ENCODE assay signal across 1 cellular context in the genomic region with DNA sequence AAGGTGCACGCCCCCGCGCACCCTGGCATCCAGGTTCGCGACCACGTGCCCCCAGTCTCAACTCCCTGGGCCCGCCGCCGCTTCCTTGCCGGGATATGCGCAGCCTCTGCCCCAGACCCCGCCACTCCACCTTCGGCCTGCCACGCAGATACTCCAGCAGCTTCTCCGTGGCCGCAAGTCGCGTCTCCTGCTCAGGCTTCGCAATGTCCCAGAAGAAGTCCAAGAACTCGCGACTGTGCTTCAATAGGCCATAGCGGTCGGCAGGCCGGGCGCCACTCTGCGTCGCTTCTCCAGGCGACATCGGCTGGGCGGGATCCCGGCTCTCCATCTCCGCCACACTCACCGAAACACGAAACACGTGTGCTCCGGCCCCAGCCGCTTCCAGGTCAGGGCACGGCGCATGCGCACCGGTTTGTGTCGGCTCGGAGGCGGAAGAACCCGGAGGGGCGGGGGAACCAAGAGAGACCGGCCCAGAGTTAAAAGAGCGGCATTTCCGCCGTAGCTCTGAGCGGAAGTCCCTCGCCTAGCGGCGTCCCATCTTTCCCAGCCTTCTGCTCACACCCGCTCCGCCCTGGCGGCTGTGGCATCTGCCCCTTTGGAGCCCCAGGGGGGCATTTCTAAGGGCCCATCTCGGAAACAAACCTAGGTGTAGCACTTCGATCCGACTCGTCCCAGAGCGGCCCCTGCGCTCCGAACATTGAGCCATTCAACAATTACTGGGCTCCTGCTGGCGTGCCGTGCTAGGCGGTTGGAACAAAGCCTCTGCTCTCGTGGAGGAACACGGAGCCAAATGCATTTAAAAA.
TF ChIP-seq lines count a peak whose summit lies in the region.

A gene with protein sequence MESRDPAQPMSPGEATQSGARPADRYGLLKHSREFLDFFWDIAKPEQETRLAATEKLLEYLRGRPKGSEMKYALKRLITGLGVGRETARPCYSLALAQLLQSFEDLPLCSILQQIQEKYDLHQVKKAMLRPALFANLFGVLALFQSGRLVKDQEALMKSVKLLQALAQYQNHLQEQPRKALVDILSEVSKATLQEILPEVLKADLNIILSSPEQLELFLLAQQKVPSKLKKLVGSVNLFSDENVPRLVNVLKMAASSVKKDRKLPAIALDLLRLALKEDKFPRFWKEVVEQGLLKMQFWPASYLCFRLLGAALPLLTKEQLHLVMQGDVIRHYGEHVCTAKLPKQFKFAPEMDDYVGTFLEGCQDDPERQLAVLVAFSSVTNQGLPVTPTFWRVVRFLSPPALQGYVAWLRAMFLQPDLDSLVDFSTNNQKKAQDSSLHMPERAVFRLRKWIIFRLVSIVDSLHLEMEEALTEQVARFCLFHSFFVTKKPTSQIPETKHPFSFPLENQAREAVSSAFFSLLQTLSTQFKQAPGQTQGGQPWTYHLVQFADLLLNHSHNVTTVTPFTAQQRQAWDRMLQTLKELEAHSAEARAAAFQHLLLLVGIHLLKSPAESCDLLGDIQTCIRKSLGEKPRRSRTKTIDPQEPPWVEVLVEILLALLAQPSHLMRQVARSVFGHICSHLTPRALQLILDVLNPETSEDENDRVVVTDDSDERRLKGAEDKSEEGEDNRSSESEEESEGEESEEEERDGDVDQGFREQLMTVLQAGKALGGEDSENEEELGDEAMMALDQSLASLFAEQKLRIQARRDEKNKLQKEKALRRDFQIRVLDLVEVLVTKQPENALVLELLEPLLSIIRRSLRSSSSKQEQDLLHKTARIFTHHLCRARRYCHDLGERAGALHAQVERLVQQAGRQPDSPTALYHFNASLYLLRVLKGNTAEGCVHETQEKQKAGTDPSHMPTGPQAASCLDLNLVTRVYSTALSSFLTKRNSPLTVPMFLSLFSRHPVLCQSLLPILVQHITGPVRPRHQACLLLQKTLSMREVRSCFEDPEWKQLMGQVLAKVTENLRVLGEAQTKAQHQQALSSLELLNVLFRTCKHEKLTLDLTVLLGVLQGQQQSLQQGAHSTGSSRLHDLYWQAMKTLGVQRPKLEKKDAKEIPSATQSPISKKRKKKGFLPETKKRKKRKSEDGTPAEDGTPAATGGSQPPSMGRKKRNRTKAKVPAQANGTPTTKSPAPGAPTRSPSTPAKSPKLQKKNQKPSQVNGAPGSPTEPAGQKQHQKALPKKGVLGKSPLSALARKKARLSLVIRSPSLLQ (N-terminal part only) (minus strand): TSS at position 388 of the 803 bp plus-strand sequence. CDS start 60 bp downstream, at position 328.

TF ChIP-seq in HepG2, 621 proteins besides CTCF, POLR2A, EP300 and RAD21 (continued from another document and continues in another):
- TF ChIP-seq, protein P1, sequence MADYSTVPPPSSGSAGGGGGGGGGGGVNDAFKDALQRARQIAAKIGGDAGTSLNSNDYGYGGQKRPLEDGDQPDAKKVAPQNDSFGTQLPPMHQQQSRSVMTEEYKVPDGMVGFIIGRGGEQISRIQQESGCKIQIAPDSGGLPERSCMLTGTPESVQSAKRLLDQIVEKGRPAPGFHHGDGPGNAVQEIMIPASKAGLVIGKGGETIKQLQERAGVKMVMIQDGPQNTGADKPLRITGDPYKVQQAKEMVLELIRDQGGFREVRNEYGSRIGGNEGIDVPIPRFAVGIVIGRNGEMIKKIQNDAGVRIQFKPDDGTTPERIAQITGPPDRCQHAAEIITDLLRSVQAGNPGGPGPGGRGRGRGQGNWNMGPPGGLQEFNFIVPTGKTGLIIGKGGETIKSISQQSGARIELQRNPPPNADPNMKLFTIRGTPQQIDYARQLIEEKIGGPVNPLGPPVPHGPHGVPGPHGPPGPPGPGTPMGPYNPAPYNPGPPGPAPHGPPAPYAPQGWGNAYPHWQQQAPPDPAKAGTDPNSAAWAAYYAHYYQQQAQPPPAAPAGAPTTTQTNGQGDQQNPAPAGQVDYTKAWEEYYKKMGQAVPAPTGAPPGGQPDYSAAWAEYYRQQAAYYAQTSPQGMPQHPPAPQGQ (CRISPR knock-in tag; IDR thresholded peaks at IDR 0.05; ENCODE audit: borderline replicate concordance): no peak
- TF ChIP-seq ZBTB7A (CRISPR knock-in tag; IDR thresholded peaks at IDR 0.05): no peak
- TF ChIP-seq ZNF552 (CRISPR knock-in tag; IDR thresholded peaks at IDR 0.05; ENCODE audit: borderline replicate concordance): no peak
- peak; percentile 67 for TF ChIP-seq ZNF441 (CRISPR knock-in tag; IDR thresholded peaks at IDR 0.05; ENCODE audit: borderline replicate concordance)
- peak; percentile 66; the same call in 1 of the 2 replicates for TF ChIP-seq KDM2A (CRISPR knock-in tag; IDR thresholded peaks at IDR 0.05; ENCODE audit: borderline replicate concordance, low read depth)
- no peak; the same call in 1 of the 2 replicates for TF ChIP-seq ZNF709 (CRISPR knock-in tag; IDR thresholded peaks at IDR 0.05)
- TF ChIP-seq ZNF703 (CRISPR knock-in tag; IDR thresholded peaks at IDR 0.05; ENCODE audit: borderline replicate concordance): no peak
- TF ChIP-seq, protein P2, sequence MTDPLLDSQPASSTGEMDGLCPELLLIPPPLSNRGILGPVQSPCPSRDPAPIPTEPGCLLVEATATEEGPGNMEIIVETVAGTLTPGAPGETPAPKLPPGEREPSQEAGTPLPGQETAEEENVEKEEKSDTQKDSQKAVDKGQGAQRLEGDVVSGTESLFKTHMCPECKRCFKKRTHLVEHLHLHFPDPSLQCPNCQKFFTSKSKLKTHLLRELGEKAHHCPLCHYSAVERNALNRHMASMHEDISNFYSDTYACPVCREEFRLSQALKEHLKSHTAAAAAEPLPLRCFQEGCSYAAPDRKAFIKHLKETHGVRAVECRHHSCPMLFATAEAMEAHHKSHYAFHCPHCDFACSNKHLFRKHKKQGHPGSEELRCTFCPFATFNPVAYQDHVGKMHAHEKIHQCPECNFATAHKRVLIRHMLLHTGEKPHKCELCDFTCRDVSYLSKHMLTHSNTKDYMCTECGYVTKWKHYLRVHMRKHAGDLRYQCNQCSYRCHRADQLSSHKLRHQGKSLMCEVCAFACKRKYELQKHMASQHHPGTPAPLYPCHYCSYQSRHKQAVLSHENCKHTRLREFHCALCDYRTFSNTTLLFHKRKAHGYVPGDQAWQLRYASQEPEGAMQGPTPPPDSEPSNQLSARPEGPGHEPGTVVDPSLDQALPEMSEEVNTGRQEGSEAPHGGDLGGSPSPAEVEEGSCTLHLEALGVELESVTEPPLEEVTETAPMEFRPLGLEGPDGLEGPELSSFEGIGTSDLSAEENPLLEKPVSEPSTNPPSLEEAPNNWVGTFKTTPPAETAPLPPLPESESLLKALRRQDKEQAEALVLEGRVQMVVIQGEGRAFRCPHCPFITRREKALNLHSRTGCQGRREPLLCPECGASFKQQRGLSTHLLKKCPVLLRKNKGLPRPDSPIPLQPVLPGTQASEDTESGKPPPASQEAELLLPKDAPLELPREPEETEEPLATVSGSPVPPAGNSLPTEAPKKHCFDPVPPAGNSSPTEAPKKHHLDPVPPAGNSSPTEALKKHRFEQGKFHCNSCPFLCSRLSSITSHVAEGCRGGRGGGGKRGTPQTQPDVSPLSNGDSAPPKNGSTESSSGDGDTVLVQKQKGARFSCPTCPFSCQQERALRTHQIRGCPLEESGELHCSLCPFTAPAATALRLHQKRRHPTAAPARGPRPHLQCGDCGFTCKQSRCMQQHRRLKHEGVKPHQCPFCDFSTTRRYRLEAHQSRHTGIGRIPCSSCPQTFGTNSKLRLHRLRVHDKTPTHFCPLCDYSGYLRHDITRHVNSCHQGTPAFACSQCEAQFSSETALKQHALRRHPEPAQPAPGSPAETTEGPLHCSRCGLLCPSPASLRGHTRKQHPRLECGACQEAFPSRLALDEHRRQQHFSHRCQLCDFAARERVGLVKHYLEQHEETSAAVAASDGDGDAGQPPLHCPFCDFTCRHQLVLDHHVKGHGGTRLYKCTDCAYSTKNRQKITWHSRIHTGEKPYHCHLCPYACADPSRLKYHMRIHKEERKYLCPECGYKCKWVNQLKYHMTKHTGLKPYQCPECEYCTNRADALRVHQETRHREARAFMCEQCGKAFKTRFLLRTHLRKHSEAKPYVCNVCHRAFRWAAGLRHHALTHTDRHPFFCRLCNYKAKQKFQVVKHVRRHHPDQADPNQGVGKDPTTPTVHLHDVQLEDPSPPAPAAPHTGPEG (CRISPR knock-in tag; IDR thresholded peaks at IDR 0.05): peak; percentile 85
- TF ChIP-seq ZNF101 (CRISPR knock-in tag; IDR thresholded peaks at IDR 0.05; ENCODE audit: borderline replicate concordance, low read depth): peak; percentile 91
- no peak for TF ChIP-seq FIP1L1 (IDR thresholded peaks at IDR 0.05; ENCODE audit: borderline replicate concordance, insufficient read depth, low read depth, low read length)
- TF ChIP-seq, protein P3, sequence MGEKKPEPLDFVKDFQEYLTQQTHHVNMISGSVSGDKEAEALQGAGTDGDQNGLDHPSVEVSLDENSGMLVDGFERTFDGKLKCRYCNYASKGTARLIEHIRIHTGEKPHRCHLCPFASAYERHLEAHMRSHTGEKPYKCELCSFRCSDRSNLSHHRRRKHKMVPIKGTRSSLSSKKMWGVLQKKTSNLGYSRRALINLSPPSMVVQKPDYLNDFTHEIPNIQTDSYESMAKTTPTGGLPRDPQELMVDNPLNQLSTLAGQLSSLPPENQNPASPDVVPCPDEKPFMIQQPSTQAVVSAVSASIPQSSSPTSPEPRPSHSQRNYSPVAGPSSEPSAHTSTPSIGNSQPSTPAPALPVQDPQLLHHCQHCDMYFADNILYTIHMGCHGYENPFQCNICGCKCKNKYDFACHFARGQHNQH (CRISPR knock-in tag; IDR thresholded peaks at IDR 0.05): peak; percentile 71; the same call in 1 of the 2 replicates
- TF ChIP-seq, protein P4, sequence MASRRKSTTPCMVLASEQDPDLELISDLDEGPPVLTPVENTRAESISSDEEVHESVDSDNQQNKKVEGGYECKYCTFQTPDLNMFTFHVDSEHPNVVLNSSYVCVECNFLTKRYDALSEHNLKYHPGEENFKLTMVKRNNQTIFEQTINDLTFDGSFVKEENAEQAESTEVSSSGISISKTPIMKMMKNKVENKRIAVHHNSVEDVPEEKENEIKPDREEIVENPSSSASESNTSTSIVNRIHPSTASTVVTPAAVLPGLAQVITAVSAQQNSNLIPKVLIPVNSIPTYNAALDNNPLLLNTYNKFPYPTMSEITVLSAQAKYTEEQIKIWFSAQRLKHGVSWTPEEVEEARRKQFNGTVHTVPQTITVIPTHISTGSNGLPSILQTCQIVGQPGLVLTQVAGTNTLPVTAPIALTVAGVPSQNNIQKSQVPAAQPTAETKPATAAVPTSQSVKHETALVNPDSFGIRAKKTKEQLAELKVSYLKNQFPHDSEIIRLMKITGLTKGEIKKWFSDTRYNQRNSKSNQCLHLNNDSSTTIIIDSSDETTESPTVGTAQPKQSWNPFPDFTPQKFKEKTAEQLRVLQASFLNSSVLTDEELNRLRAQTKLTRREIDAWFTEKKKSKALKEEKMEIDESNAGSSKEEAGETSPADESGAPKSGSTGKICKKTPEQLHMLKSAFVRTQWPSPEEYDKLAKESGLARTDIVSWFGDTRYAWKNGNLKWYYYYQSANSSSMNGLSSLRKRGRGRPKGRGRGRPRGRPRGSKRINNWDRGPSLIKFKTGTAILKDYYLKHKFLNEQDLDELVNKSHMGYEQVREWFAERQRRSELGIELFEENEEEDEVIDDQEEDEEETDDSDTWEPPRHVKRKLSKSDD (CRISPR knock-in tag; IDR thresholded peaks at IDR 0.05; ENCODE audit: low read depth): no peak
- TF ChIP-seq JUND (CRISPR knock-in tag; IDR thresholded peaks at IDR 0.05): no peak
- no peak for TF ChIP-seq DNMT3B (CRISPR knock-in tag; conservative IDR thresholded peaks at IDR 0.05)
- TF ChIP-seq, protein P5, sequence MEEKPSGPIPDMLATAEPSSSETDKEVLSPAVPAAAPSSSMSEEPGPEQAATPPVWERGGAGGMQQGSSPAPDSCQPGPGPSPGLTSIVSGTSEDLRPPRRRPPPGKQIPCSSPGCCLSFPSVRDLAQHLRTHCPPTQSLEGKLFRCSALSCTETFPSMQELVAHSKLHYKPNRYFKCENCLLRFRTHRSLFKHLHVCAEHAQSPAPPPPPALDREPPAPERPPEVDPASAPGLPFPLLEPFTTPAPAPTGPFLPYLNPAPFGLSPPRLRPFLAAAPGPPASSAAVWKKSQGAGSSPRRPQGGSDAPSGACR (CRISPR knock-in tag; IDR thresholded peaks at IDR 0.05): peak; percentile 89
- peak; percentile 78; the same call in 1 of the 2 replicates for TF ChIP-seq FOXK1 (CRISPR knock-in tag; IDR thresholded peaks at IDR 0.05; ENCODE audit: borderline replicate concordance, low read depth)
- TF ChIP-seq, protein P6, sequence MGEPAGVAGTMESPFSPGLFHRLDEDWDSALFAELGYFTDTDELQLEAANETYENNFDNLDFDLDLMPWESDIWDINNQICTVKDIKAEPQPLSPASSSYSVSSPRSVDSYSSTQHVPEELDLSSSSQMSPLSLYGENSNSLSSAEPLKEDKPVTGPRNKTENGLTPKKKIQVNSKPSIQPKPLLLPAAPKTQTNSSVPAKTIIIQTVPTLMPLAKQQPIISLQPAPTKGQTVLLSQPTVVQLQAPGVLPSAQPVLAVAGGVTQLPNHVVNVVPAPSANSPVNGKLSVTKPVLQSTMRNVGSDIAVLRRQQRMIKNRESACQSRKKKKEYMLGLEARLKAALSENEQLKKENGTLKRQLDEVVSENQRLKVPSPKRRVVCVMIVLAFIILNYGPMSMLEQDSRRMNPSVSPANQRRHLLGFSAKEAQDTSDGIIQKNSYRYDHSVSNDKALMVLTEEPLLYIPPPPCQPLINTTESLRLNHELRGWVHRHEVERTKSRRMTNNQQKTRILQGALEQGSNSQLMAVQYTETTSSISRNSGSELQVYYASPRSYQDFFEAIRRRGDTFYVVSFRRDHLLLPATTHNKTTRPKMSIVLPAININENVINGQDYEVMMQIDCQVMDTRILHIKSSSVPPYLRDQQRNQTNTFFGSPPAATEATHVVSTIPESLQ (CRISPR knock-in tag; conservative IDR thresholded peaks at IDR 0.05): no peak
- no peak for TF ChIP-seq GATAD2A (CRISPR knock-in tag; IDR thresholded peaks at IDR 0.05)
- peak; percentile 94 for TF ChIP-seq ELF3 (CRISPR knock-in tag; IDR thresholded peaks at IDR 0.05)
- TF ChIP-seq REPIN1 (CRISPR knock-in tag; IDR thresholded peaks at IDR 0.05; ENCODE audit: borderline replicate concordance, low read depth): no peak
- TF ChIP-seq NFE2 (CRISPR knock-in tag; IDR thresholded peaks at IDR 0.05): no peak
- TF ChIP-seq ZBTB7B (CRISPR knock-in tag; IDR thresholded peaks at IDR 0.05): no peak; the same call in 1 of the 2 replicates
- TF ChIP-seq ZNF10 (CRISPR knock-in tag; IDR thresholded peaks at IDR 0.05; ENCODE audit: borderline replicate concordance, low read depth): no peak
- TF ChIP-seq GFI1 (CRISPR knock-in tag; IDR thresholded peaks at IDR 0.05; ENCODE audit: borderline replicate concordance): 0 out of 2 replicates have a peak, but pooled peaks have one; percentile 39
- TF ChIP-seq, protein P7, sequence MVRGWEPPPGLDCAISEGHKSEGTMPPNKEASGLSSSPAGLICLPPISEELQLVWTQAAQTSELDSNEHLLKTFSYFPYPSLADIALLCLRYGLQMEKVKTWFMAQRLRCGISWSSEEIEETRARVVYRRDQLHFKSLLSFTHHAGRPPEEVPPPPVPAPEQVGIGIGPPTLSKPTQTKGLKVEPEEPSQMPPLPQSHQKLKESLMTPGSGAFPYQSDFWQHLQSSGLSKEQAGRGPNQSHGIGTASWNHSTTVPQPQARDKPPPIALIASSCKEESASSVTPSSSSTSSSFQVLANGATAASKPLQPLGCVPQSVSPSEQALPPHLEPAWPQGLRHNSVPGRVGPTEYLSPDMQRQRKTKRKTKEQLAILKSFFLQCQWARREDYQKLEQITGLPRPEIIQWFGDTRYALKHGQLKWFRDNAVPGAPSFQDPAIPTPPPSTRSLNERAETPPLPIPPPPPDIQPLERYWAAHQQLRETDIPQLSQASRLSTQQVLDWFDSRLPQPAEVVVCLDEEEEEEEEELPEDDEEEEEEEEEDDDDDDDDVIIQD (CRISPR knock-in tag; IDR thresholded peaks at IDR 0.05; ENCODE audit: low read depth): peak; percentile 70; the same call in 1 of the 2 replicates
- TF ChIP-seq NBN (conservative IDR thresholded peaks at IDR 0.05): no peak
- peak; percentile 88 for TF ChIP-seq PHF20 (CRISPR knock-in tag; IDR thresholded peaks at IDR 0.05)
